Comparison of ENCODE assay signal across 1 cellular context in the genomic region with DNA sequence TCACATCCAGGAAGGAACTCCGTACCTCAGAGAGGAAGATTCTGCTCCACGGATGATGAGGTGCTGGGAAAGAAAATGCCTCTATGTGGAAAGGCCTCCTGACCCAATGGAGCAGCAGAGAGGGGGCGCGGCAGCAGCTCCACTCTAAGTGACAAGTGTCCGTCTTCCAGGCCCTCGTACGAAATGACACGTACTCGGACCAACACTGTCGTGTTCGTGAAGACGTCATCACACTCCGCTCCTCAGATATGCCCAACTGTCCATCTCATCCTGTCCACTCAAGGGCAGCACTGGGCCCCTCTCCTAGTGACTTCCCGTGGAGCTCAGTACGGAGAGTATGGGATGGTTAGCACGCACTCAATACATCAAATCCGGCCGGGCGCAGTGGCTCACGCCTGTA.
TF ChIP-seq lines count a peak whose summit lies in the region.

No MANE protein-coding gene starts in this region.

TF ChIP-seq in IMR-90, 13 proteins besides CTCF, POLR2A, EP300 and RAD21 (continued from another document):
- no peak for TF ChIP-seq NFE2L2 (IDR thresholded peaks at IDR 0.05; ENCODE audit: low read depth, low read length)
- TF ChIP-seq RFX5 (IDR thresholded peaks at IDR 0.05; ENCODE audit: low read depth, low read length): no peak
- no peak for TF ChIP-seq BHLHE40 (IDR thresholded peaks at IDR 0.05; ENCODE audit: low read depth, low read length)
- TF ChIP-seq MAFK (IDR thresholded peaks at IDR 0.05; ENCODE audit: low read depth, low read length): no peak
- no peak for TF ChIP-seq MAZ (IDR thresholded peaks at IDR 0.05; ENCODE audit: borderline replicate concordance, low read depth, low read length)
- TF ChIP-seq MXI1 (IDR thresholded peaks at IDR 0.05; ENCODE audit: borderline replicate concordance, low read depth, low read length): no peak
- no peak for TF ChIP-seq ELK1 (IDR thresholded peaks at IDR 0.05; ENCODE audit: borderline replicate concordance, low read depth, low read length)
- no peak for TF ChIP-seq FOS (IDR thresholded peaks at IDR 0.05; ENCODE audit: low read depth, low read length)
